In the genomic region with DNA sequence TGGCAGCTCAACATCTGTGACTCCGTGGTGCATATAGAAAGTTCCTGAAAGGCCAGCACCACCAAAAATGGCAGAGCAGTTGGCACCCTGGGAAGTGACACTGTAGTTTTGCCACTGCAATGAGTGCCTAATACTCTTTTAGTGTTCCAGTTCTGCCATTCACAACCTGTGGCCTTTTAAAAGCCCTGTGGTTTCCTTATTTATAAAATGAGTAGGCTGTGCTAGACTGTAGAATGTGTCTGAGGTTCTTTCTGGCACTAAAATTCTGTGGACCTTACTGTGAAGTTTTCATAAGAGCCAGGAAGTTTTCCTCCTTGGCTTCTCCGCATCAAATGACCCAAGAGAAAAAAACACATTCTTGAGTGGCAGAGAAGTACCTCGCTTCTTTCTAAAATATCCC, we compare ENCODE assay signal across 28 cellular contexts.
A peak's percentile ranks its signal among the peaks of the same experiment; 100 is the strongest.
DNase-seq lines count a peak whose midpoint lies in the region; ATAC-seq, FAIRE-seq and TF ChIP-seq lines count a peak whose summit lies in the region.
"Had no signal": no experiment of that assay in that cellular context is flagged by ENCODE, and none has a peak within 500 bp of the region (broad histone marks: within the 10 kb centered on the region; RNA-seq: fewer than 3 reads in every experiment).

No MANE protein-coding gene starts in this region.

- H3K4me3 Mint-ChIP-seq in astrocyte (ENCODE audit: unreplicated experiment), result no peak overlapping the region
- no peak overlapping the region for H3K4me3 Mint-ChIP-seq in T-helper 2 cell treated with Interferon-gamma antibody and Interleukin-4, amounts not matched to agents 5 μg/mL and 100 μg/mL, for 36 hours
- H3K4me3 Mint-ChIP-seq: activated CD4-positive, alpha-beta memory T cell treated with anti-CD3 and anti-CD28 coated beads, Interleukin-2, amount 10 ng/mL, durations not matched to agents 7 days and 5 days; activated T-helper 17 cell treated with anti-CD3 and anti-CD28 coated beads, Interleukin-2, amount 50 U/mL, for 72 hours; memory B cell had no signal

- whole genome bisulfite sequencing in aorta, 2 donors, result 40 to 49% methylated on average over 3 of the region's 3 CpGs

- peaks cover 7% of the 10 kb centered on the region for H3K4me1 Mint-ChIP-seq in astrocyte (ENCODE audit: low read depth, unreplicated experiment)
- H3K4me1 Mint-ChIP-seq in T-helper 2 cell treated with Interferon-gamma antibody and Interleukin-4, amounts not matched to agents 5 μg/mL and 100 μg/mL, for 36 hours (ENCODE audit: low read depth), result no peaks in the 10 kb centered on the region
- H3K4me1 Mint-ChIP-seq: activated CD4-positive, alpha-beta memory T cell treated with anti-CD3 and anti-CD28 coated beads, Interleukin-2, amount 10 ng/mL, durations not matched to agents 7 days and 5 days; activated T-helper 17 cell treated with anti-CD3 and anti-CD28 coated beads, Interleukin-2, amount 50 U/mL, for 72 hours; memory B cell had no signal

- H4K20me1 ChIP-seq in astrocyte (ENCODE audit: insufficient read depth, low read length) (no peaks in the 10 kb centered on the region), MM.1S (ENCODE audit: insufficient read depth, low read length) (no peaks in the 10 kb centered on the region)

- H3K27me3 Mint-ChIP-seq in astrocyte (ENCODE audit: low read depth, unreplicated experiment), result no peaks in the 10 kb centered on the region
- H3K27me3 Mint-ChIP-seq in T-helper 2 cell treated with Interferon-gamma antibody and Interleukin-4, amounts not matched to agents 5 μg/mL and 100 μg/mL, for 36 hours (ENCODE audit: low read depth), result no peaks in the 10 kb centered on the region
- H3K27me3 Mint-ChIP-seq: activated CD4-positive, alpha-beta memory T cell treated with anti-CD3 and anti-CD28 coated beads, Interleukin-2, amount 10 ng/mL, durations not matched to agents 7 days and 5 days; activated T-helper 17 cell treated with anti-CD3 and anti-CD28 coated beads, Interleukin-2, amount 50 U/mL, for 72 hours; memory B cell had no signal

- H3K4me2 ChIP-seq in astrocyte (ENCODE audit: low read length), result no peak overlapping the region
- no peak overlapping the region for H3K4me2 ChIP-seq in MM.1S (ENCODE audit: low read depth, low read length)
- H3K4me2 ChIP-seq: smooth muscle cell had no signal

- no peak overlapping the region for H3K27ac ChIP-seq in astrocyte (ENCODE audit: low read depth, low read length)
- H3K27ac ChIP-seq in subcutaneous abdominal adipose tissue (ENCODE audit: low read depth, low read length), result peak overlapping the region; percentile 33
- no peak overlapping the region for H3K27ac ChIP-seq in MM.1S (ENCODE audit: low read length)
- H3K27ac ChIP-seq in aorta (ENCODE audit: low read depth in 1 of 2, low read length in 2 of 2), result no peak overlapping the region
- H3K27ac ChIP-seq: esophagus squamous epithelium, GM23248, RWPE1, transverse colon had no signal

- no peaks in the 10 kb centered on the region for H3K4me1 ChIP-seq in astrocyte (ENCODE audit: insufficient read depth, low read length)
- H3K4me1 ChIP-seq in subcutaneous abdominal adipose tissue (ENCODE audit: control insufficient read depth in 5 of 5, insufficient read depth in 5 of 5, low read length in 5 of 5), result peaks cover 0 to 13% (median 2%) of the 10 kb centered on the region in 5 donors
- no peaks in the 10 kb centered on the region for H3K4me1 ChIP-seq in MM.1S (ENCODE audit: low read length)
- no peaks in the 10 kb centered on the region for H3K4me1 ChIP-seq in aorta (ENCODE audit: control insufficient read depth in 1 of 2, insufficient read depth in 2 of 2, low read length in 2 of 2)
- H3K4me1 ChIP-seq: esophagus squamous epithelium, transverse colon had no signal

- H3F3A ChIP-seq in MM.1S (ENCODE audit: insufficient read depth, low read length), result no peaks in the 10 kb centered on the region

- H2AFZ ChIP-seq in astrocyte (ENCODE audit: low read depth, low read length) (no peak overlapping the region), MM.1S (ENCODE audit: low read length) (no peak overlapping the region)
- H2AFZ ChIP-seq: GM23248 had no signal

- no peaks in the 10 kb centered on the region for H3K9me3 Mint-ChIP-seq in astrocyte (ENCODE audit: unreplicated experiment)
- no peaks in the 10 kb centered on the region for H3K9me3 Mint-ChIP-seq in T-helper 2 cell treated with Interferon-gamma antibody and Interleukin-4, amounts not matched to agents 5 μg/mL and 100 μg/mL, for 36 hours
- H3K9me3 Mint-ChIP-seq: activated CD4-positive, alpha-beta memory T cell treated with anti-CD3 and anti-CD28 coated beads, Interleukin-2, amount 10 ng/mL, durations not matched to agents 7 days and 5 days; activated T-helper 17 cell treated with anti-CD3 and anti-CD28 coated beads, Interleukin-2, amount 50 U/mL, for 72 hours had no signal

- intact Hi-C loops in aorta (cut with DNase I), result no loop called here

- H3K36me3 Mint-ChIP-seq in astrocyte (ENCODE audit: low read depth, unreplicated experiment), result peaks cover 6% of the 10 kb centered on the region
- no peaks in the 10 kb centered on the region for H3K36me3 Mint-ChIP-seq in T-helper 2 cell treated with Interferon-gamma antibody and Interleukin-4, amounts not matched to agents 5 μg/mL and 100 μg/mL, for 36 hours (ENCODE audit: low read depth)

- H3K9ac ChIP-seq in astrocyte (ENCODE audit: low read length) (no peak overlapping the region), subcutaneous abdominal adipose tissue (ENCODE audit: low read length in 5 of 5) (no peak overlapping the region), MM.1S (ENCODE audit: low read length) (no peak overlapping the region)
- H3K9ac ChIP-seq: GM23248 had no signal

- DNase-seq in H4 (ENCODE audit: low spot score) (peak; percentile 40), astrocyte (ENCODE audit: low read depth) (peak; percentile 6), myocyte (ENCODE audit: low read depth) (peak; percentile 40), MM.1S (no peak), aorta (no peak)
- DNase-seq in T-helper 2 cell treated with Interferon-gamma antibody and Interleukin-4, amounts not matched to agents 5 μg/mL and 100 μg/mL, for 36 hours (ENCODE audit: low spot score), result no peak
- DNase-seq: activated CD4-positive, alpha-beta memory T cell treated with anti-CD3 and anti-CD28 coated beads, Interleukin-2, amount 10 ng/mL, durations not matched to agents 7 days and 5 days; activated CD4-positive, CD25-positive, alpha-beta regulatory T cell treated with anti-CD3 and anti-CD28 coated beads, Interleukin-2, amount 50 U/mL, for 72 hours; activated naive CD4-positive, alpha-beta T cell treated with anti-CD3 and anti-CD28 coated beads, Interleukin-2, amount 50 U/mL, for 16 hours; amniotic stem cell; esophagus squamous epithelium; GM23248; hypothalamus; NCI-H1105; NCI-H187 treated with DMSO at 0.1 percent for 48 hours; NCI-H526 treated with DMSO at 0.1 percent for 48 hours; nucleus accumbens; stimulated activated CD4-positive, alpha-beta T cell treated with anti-CD3 and anti-CD28 coated beads, Interleukin-1b, Interleukin-23, amount 100 ng/mL, for 48 hours; T-helper 1 cell; transverse colon had no signal

- H3K9me2 ChIP-seq in MM.1S (replicated peaks; ENCODE audit: insufficient read depth, low read length), result no peaks in the 10 kb centered on the region

- H3K27ac Mint-ChIP-seq in astrocyte (ENCODE audit: unreplicated experiment), result no peak overlapping the region
- no peak overlapping the region for H3K27ac Mint-ChIP-seq in T-helper 2 cell treated with Interferon-gamma antibody and Interleukin-4, amounts not matched to agents 5 μg/mL and 100 μg/mL, for 36 hours
- H3K27ac Mint-ChIP-seq: activated CD4-positive, alpha-beta memory T cell treated with anti-CD3 and anti-CD28 coated beads, Interleukin-2, amount 10 ng/mL, durations not matched to agents 7 days and 5 days; activated T-helper 17 cell treated with anti-CD3 and anti-CD28 coated beads, Interleukin-2, amount 50 U/mL, for 72 hours; memory B cell had no signal

- ATAC-seq in aorta (ENCODE audit: low FRiP score), result no peak
- ATAC-seq: activated T-helper 17 cell treated with anti-CD3 and anti-CD28 coated beads, Interleukin-2, amount 50 U/mL, for 72 hours; left lobe of liver had no signal

- H3K4me3 ChIP-seq in astrocyte (ENCODE audit: insufficient read depth, low read depth, low read length) (no peak overlapping the region), subcutaneous abdominal adipose tissue (ENCODE audit: low read depth in 1 of 5, low read length in 5 of 5) (no peak overlapping the region), MM.1S (ENCODE audit: low read length) (no peak overlapping the region), aorta (ENCODE audit: low read length in 2 of 2) (no peak overlapping the region)
- H3K4me3 ChIP-seq: esophagus squamous epithelium, GM23248, smooth muscle cell, transverse colon had no signal

- no peak for FAIRE-seq in astrocyte (lab: Jason Lieb, UNC)
- FAIRE-seq: GM12892, TTC549 had no signal

- no peaks in the 10 kb centered on the region for H3K79me2 ChIP-seq in astrocyte (ENCODE audit: insufficient read depth, low read length)
- H3K79me2 ChIP-seq in MM.1S (ENCODE audit: low read length), result no peaks in the 10 kb centered on the region

- H3K36me3 ChIP-seq in astrocyte (ENCODE audit: insufficient read depth, low read length) (no peaks in the 10 kb centered on the region), subcutaneous abdominal adipose tissue (ENCODE audit: control insufficient read depth in 5 of 5, insufficient read depth in 5 of 5, low read length in 5 of 5) (peaks cover 0 to 32% (median 14%) of the 10 kb centered on the region in 5 donors), MM.1S (replicated peaks; ENCODE audit: insufficient read depth, low read length) (no peaks in the 10 kb centered on the region), aorta (ENCODE audit: control insufficient read depth in 1 of 2, insufficient read depth in 2 of 2, low read length in 1 of 2) (no peaks in the 10 kb centered on the region)
- H3K36me3 ChIP-seq: esophagus squamous epithelium, transverse colon had no signal

- no peaks in the 10 kb centered on the region for H3K9me3 ChIP-seq in astrocyte (ENCODE audit: insufficient read depth, low read depth, low read length)
- H3K9me3 ChIP-seq in subcutaneous abdominal adipose tissue (ENCODE audit: control insufficient read depth in 5 of 5, low read length in 5 of 5), result no peaks in the 10 kb centered on the region
- no peaks in the 10 kb centered on the region for H3K9me3 ChIP-seq in MM.1S (replicated peaks; ENCODE audit: insufficient read depth, low read length)
- no peaks in the 10 kb centered on the region for H3K9me3 ChIP-seq in aorta (ENCODE audit: control insufficient read depth, low read length)
- H3K9me3 ChIP-seq: esophagus squamous epithelium, transverse colon had no signal

- no peak for TF ChIP-seq CTCF in astrocyte (IDR thresholded peaks at IDR 0.05; ENCODE audit: insufficient read depth, low read depth, low read length)
- TF ChIP-seq CTCF in MM.1S (IDR thresholded peaks at IDR 0.05; ENCODE audit: low read length), result no peak

- H3K27me3 ChIP-seq in astrocyte (ENCODE audit: insufficient read depth, low read length) (no peaks in the 10 kb centered on the region), subcutaneous abdominal adipose tissue (ENCODE audit: control insufficient read depth in 5 of 5, insufficient read depth in 4 of 5, low read length in 5 of 5) (no peaks in the 10 kb centered on the region), MM.1S (replicated peaks; ENCODE audit: insufficient read depth, low read length) (no peaks in the 10 kb centered on the region), aorta (ENCODE audit: control insufficient read depth in 1 of 2, insufficient read depth in 2 of 2, low read length in 1 of 2) (no peaks in the 10 kb centered on the region)
- H3K27me3 ChIP-seq: esophagus squamous epithelium, transverse colon had no signal

Comparison
In these comparisons a context has a peak if more than half of its experiments do, and no peak if none do; other contexts are left out.
1. DNase-seq: peak in H4 (single experiment), astrocyte (single experiment) and myocyte (single experiment); none in MM.1S (single experiment), aorta (0 of 2) and T-helper 2 cell treated with Interferon-gamma antibody and Interleukin-4, amounts not matched to agents 5 μg/mL and 100 μg/mL, for 36 hours (single experiment).